In genomic region chr17:17057057-17057551, GRCh38 we compare ENCODE assay signal across 24 cellular contexts. TPM values are rescaled to one million over a fixed set of nuclear protein-coding genes. Genes with fewer than 3 reads are reported as not detected.
DNase-seq lines count a peak whose midpoint lies in the region; ATAC-seq, FAIRE-seq and TF ChIP-seq lines count a peak whose summit lies in the region.
"Had no signal": no experiment of that assay in that cellular context is flagged by ENCODE, and none has a peak within 500 bp of the region (broad histone marks: within the 10 kb centered on the region; RNA-seq: fewer than 3 reads in every experiment).

No MANE protein-coding gene starts in this region.

- no peak for TF ChIP-seq EP300 in H1 (IDR thresholded peaks at IDR 0.05; ENCODE audit: borderline replicate concordance in 1 of 2, low read depth in 2 of 2, low read length in 2 of 2)

- CTCF ChIA-PET in H1 (lab: Charles Lee; ENCODE audit: partially characterized antibody), result interaction anchor here (1.0 kb wide), 1 partner anchor 58 kb away, joined by 3 read pairs; no protein-coding TSS in a partner anchor

- no peaks in the 10 kb centered on the region for H3K23me2 ChIP-seq in H1 (ENCODE audit: low read depth, low read length)

- H2BK120ac ChIP-seq in H1 (replicated peaks; ENCODE audit: low read depth, low read length) (no peak overlapping the region), trophoblast cell (ENCODE audit: insufficient read depth, low read length, poor library complexity) (no peak overlapping the region)

- H3K56ac ChIP-seq in H1 (replicated peaks; ENCODE audit: insufficient read length, low read depth, low read length), result no peak overlapping the region

- no peak for ATAC-seq in heart left ventricle
- ATAC-seq in left cardiac atrium, result no peak
- ATAC-seq in HG02970 (IDR thresholded peaks at IDR 0.05; ENCODE audit: low FRiP score, unreplicated experiment), result no peak
- ATAC-seq: GM23338, K562, Panc1 had no signal

- H3K4me3 ChIP-seq in heart left ventricle (no peak overlapping the region), H1 (ENCODE audit: extremely low read depth in 1 of 4, insufficient read depth in 2 of 4, low read depth in 3 of 4, low read length in 4 of 4) (no peak overlapping the region), trophoblast cell (ENCODE audit: low read depth, low read length) (no peak overlapping the region), uterus (no peak overlapping the region)
- H3K4me3 ChIP-seq: esophagus squamous epithelium, GM23338, K562, neural progenitor cell, prostate gland, spleen had no signal

- TF ChIP-seq RAD21 in H1 (IDR thresholded peaks at IDR 0.05 in 1 of 2, conservative IDR thresholded peaks at IDR 0.05 in 1 of 2; ENCODE audit: low read depth in 2 of 2, low read length in 2 of 2), result no peak

- TF ChIP-seq POLR2A in heart left ventricle (IDR thresholded peaks at IDR 0.05) (no peak), H1 (IDR thresholded peaks at IDR 0.05; ENCODE audit: control extremely low read depth in 1 of 2, low read depth in 2 of 2, low read length in 2 of 2) (no peak), uterus (IDR thresholded peaks at IDR 0.05) (no peak)

- no peak overlapping the region for H4K5ac ChIP-seq in H1 (ENCODE audit: insufficient read length, low read depth, low read length)

- H2BK12ac ChIP-seq in H1 (ENCODE audit: low read depth, low read length) (no peak overlapping the region), trophoblast cell (ENCODE audit: low read length) (no peak overlapping the region)

- H3K27ac ChIP-seq in heart left ventricle (peak overlapping the region in 6 of 12 donors; percentile 13 to 87 (median 78)), H1 (ENCODE audit: low read depth, low read length) (no peak overlapping the region), trophoblast cell (ENCODE audit: low read depth, low read length) (no peak overlapping the region), uterus (peak overlapping the region; percentile 13 to 81)
- H3K27ac ChIP-seq: neural progenitor cell, prostate gland had no signal

- H2BK20ac ChIP-seq in H1 (ENCODE audit: low read length), result no peak overlapping the region

- H3K14ac ChIP-seq in H1 (ENCODE audit: insufficient read length), result no peak overlapping the region
- H3K14ac ChIP-seq in trophoblast cell (ENCODE audit: low read length), result no peak overlapping the region

- H3K36me3 ChIP-seq in heart left ventricle, result peaks cover 0 to 29% (median 0%) of the 10 kb centered on the region in 9 donors
- no peaks in the 10 kb centered on the region; a peak in 2 of 8 replicates for H3K36me3 ChIP-seq in H1 (ENCODE audit: control insufficient read depth in 2 of 4, insufficient read depth in 4 of 4, low read length in 3 of 4)
- H3K36me3 ChIP-seq in trophoblast cell (ENCODE audit: control insufficient read depth in 1 of 2, insufficient read depth in 2 of 2, low read length in 2 of 2), result peaks cover 32% of the 10 kb centered on the region in 2 experiments
- no peaks in the 10 kb centered on the region for H3K36me3 ChIP-seq in uterus
- H3K36me3 ChIP-seq: neural progenitor cell, prostate gland had no signal

- peaks cover 31% of the 10 kb centered on the region for H3K79me1 ChIP-seq in H1 (ENCODE audit: low read depth, low read length)
- H3K79me1 ChIP-seq in trophoblast cell (ENCODE audit: low read length), result no peaks in the 10 kb centered on the region

- H3K9ac ChIP-seq in H1 (replicated peaks in 1 of 4; ENCODE audit: extremely low read depth in 1 of 4, low read depth in 3 of 4, low read length in 3 of 4) (no peak overlapping the region), trophoblast cell (ENCODE audit: low read length) (no peak overlapping the region)
- H3K9ac ChIP-seq: neural progenitor cell, SK-N-SH had no signal

- no peak for TF ChIP-seq CTCF in heart left ventricle (IDR thresholded peaks at IDR 0.05)
- no peak for TF ChIP-seq CTCF in H1 (IDR thresholded peaks at IDR 0.05; ENCODE audit: control extremely low read depth in 1 of 3, insufficient read depth in 1 of 3, low read depth in 1 of 3, low read length in 3 of 3)
- no peak for TF ChIP-seq CTCF in uterus (IDR thresholded peaks at IDR 0.05)

- DNase-seq in heart left ventricle (peak in 4 of 5 donors; percentile 18 to 48 (median 26)), left cardiac atrium (no peak), H1 (ENCODE audit: low read depth in 1 of 2, low spot score in 2 of 2) (no peak), trophoblast cell (no peak), uterus (peak; percentile 14), NCI-H226 (no peak), G401 (ENCODE audit: low spot score) (no peak)
- DNase-seq: activated CD4-positive, alpha-beta memory T cell treated with anti-CD3 and anti-CD28 coated beads for 36 hours; activated naive CD4-positive, alpha-beta T cell treated with anti-CD3 and anti-CD28 coated beads, Interleukin-2, amount 50 U/mL, for 16 hours; activated T-cell treated with anti-CD3 and anti-CD28 coated beads, Interleukin-2, amount 50 U/mL, for 1 hour; effector CD8-positive, alpha-beta T cell; esophagus squamous epithelium; NCI-H1694; NCI-H345; NK-92 treated with Interleukin-12 subunit alpha and Interleukin-12 subunit beta, amount 100 ng/mL, for 24 hours; SK-N-SH; spleen had no signal

- H4K12ac ChIP-seq in trophoblast cell (ENCODE audit: low read depth, low read length), result no peak overlapping the region

- H4K91ac ChIP-seq in H1 (replicated peaks; ENCODE audit: insufficient read length, low read length), result no peak overlapping the region
- no peak overlapping the region for H4K91ac ChIP-seq in trophoblast cell (ENCODE audit: low read depth, low read length)

- H2AFZ ChIP-seq in H1 (ENCODE audit: low read length) (no peak overlapping the region), trophoblast cell (ENCODE audit: insufficient read depth, low read length, poor library complexity) (no peak overlapping the region)
- H2AFZ ChIP-seq: GM23338, neural progenitor cell had no signal

- H3K4me1 ChIP-seq in heart left ventricle (peaks cover 16 to 100% (median 91%) of the 10 kb centered on the region in 12 donors), H1 (replicated peaks in 1 of 4; ENCODE audit: control insufficient read depth in 3 of 4, insufficient read depth in 4 of 4, low read length in 3 of 4) (peaks cover 0 to 7% (median 0%) of the 10 kb centered on the region in 4 experiments; a peak in 4 of 7 replicates), trophoblast cell (ENCODE audit: control insufficient read depth in 1 of 2, insufficient read depth in 2 of 2, low read length in 2 of 2) (peaks cover 8 to 11% of the 10 kb centered on the region in 2 experiments), uterus (peaks cover 0 to 35% of the 10 kb centered on the region in 2 donors)

- POLR2A ChIA-PET in H1 (lab: Charles Lee; ENCODE audit: partially characterized antibody), result no interaction called here

- in situ Hi-C loops in G401 (cut with HindIII; ENCODE audit: low sequenced_read_pairs), result no loop called here

- H3K18ac ChIP-seq in H1 (ENCODE audit: extremely low read depth, low read length) (peak overlapping the region; percentile 40; the same call in 1 of the 2 replicates), trophoblast cell (ENCODE audit: low read length) (no peak overlapping the region)

- H3K9me3 ChIP-seq in heart left ventricle, result no peaks in the 10 kb centered on the region
- no peaks in the 10 kb centered on the region for H3K9me3 ChIP-seq in H1 (ENCODE audit: insufficient read depth in 2 of 2, low read depth in 1 of 2, low read length in 1 of 2)
- peaks cover 1% of the 10 kb centered on the region for H3K9me3 ChIP-seq in trophoblast cell (ENCODE audit: insufficient read depth, low read depth, low read length)
- no peaks in the 10 kb centered on the region for H3K9me3 ChIP-seq in uterus
- H3K9me3 ChIP-seq: esophagus squamous epithelium, prostate gland, SK-N-SH, spleen had no signal

- H3K4ac ChIP-seq in H1 (replicated peaks; ENCODE audit: insufficient read length, low read depth, low read length) (no peak overlapping the region), trophoblast cell (ENCODE audit: low read depth, low read length) (peak overlapping the region; percentile 56)

- no peak for FAIRE-seq in H1 (lab: Jason Lieb, UNC)
- FAIRE-seq: astrocyte, K562 had no signal

- H3K23ac ChIP-seq in H1 (ENCODE audit: insufficient read length), result no peak overlapping the region
- H3K23ac ChIP-seq in trophoblast cell (ENCODE audit: low read length), result no peak overlapping the region

- H3K27me3 ChIP-seq in heart left ventricle, result no peaks in the 10 kb centered on the region
- no peaks in the 10 kb centered on the region for H3K27me3 ChIP-seq in H1 (replicated peaks in 1 of 4; ENCODE audit: control insufficient read depth in 3 of 4, extremely low read depth in 1 of 4, insufficient read depth in 3 of 4, low read length in 3 of 4)
- H3K27me3 ChIP-seq in trophoblast cell (ENCODE audit: insufficient read depth, low read length), result no peaks in the 10 kb centered on the region
- no peaks in the 10 kb centered on the region for H3K27me3 ChIP-seq in uterus
- H3K27me3 ChIP-seq: esophagus squamous epithelium, neural progenitor cell, spleen had no signal

- H2BK15ac ChIP-seq in H1 (ENCODE audit: low read length), result no peak overlapping the region

- 75 to 85% (median 81%) methylated on average over 9 of the region's 9 CpGs for whole genome bisulfite sequencing in heart left ventricle, 4 donors
- 100% methylated on average over 8 of the region's 9 CpGs; no CpG with 5 or more reads in 1 of the 2 experiments for WGBS in H1 (ENCODE audit: extremely low coverage in 1 of 2, insufficient coverage in 1 of 2, insufficient read length in 1 of 2, insufficient replicate concordance in 2 of 2, low coverage in 1 of 2, low lambda C conversion rate in 2 of 2, missing lambda C conversion rate in 1 of 2), 2 experiments
- no CpG with 5 or more reads among the region's 9 CpGs for WGBS in trophoblast cell (ENCODE audit: extremely low coverage, insufficient coverage, insufficient read length)

- no peak overlapping the region for H3K4me2 ChIP-seq in H1 (ENCODE audit: insufficient read depth in 1 of 2, low read depth in 2 of 2, low read length in 2 of 2)
- H3K4me2 ChIP-seq in trophoblast cell (ENCODE audit: low read length), result no peak overlapping the region
- H3K4me2 ChIP-seq: GM23338, neural progenitor cell, SK-N-SH had no signal

- H4K8ac ChIP-seq in H1 (ENCODE audit: extremely low read depth, insufficient read depth, low read length) (no peak overlapping the region), trophoblast cell (ENCODE audit: low read depth, low read length) (no peak overlapping the region)

- H3K79me2 ChIP-seq in H1 (ENCODE audit: control insufficient read depth in 1 of 2, insufficient read depth in 2 of 2, low read length in 2 of 2) (peaks cover 4 to 72% of the 10 kb centered on the region in 2 experiments; a peak in 3 of 4 replicates), trophoblast cell (ENCODE audit: control insufficient read depth, insufficient read depth, low read length, poor library complexity) (peaks cover 19% of the 10 kb centered on the region)

- H2AK5ac ChIP-seq in H1 (ENCODE audit: low read depth, low read length) (no peak overlapping the region), trophoblast cell (ENCODE audit: low read length) (no peak overlapping the region)

- H2BK5ac ChIP-seq in H1 (ENCODE audit: low read depth, low read length), result no peak overlapping the region
- H2BK5ac ChIP-seq in trophoblast cell (ENCODE audit: low read depth, low read length, poor library complexity), result no peak overlapping the region

- intact Hi-C loops in heart left ventricle (cut with DNase I), result loop anchor here in 1 of 10 donors (10.0 kb wide), 1 partner anchor 58 kb away; no protein-coding TSS in a partner anchor
- intact Hi-C loops in left cardiac atrium (cut with DNase I), result no loop called here
- intact Hi-C loops in uterus (cut with DNase I; ENCODE audit: low total_unique reads), result no loop called here

- H4K20me1 ChIP-seq in H1 (replicated peaks in 1 of 2; ENCODE audit: control insufficient read depth in 1 of 2, insufficient read depth in 2 of 2, low read length in 2 of 2), result peaks cover 6 to 20% of the 10 kb centered on the region in 2 experiments

RNA-seq across cellular contexts. Expression of gene MPRIP, which starts 14.8 kb away (rescaled TPM):
- total RNA-seq in heart left ventricle (100 to 1,000 TPM; 131 to 686 (median 343) TPM), left cardiac atrium (100 to 1,000 TPM; 247 to 329 TPM), uterus (100 to 1,000 TPM in 2 of 4 donors, 10 to 100 TPM in 2; 61.5 to 407 (median 103) TPM)
- polyA plus RNA-seq in heart left ventricle (100 to 1,000 TPM; 237 to 476 TPM), H1 (2011; rRNA removed) (48.6 and 62.8 TPM in 2 replicates)
- 145 and 146 TPM in 2 replicates for total RNA-seq in H1 (2021; fragmentation: NEBNext Ultra II Directional; extraction: Animal tissue kit (Norgen Biotek cat#: 25700))
- polyA plus RNA-seq in H1 (2011; cell fraction: cytosol; rRNA removed), result 54.0 TPM
- 111 TPM for polyA plus RNA-seq in H1 (2011; cell fraction: nucleus; rRNA removed)
- 77.7 to 92.1 TPM (median 86.1 TPM) in 4 replicates for polyA plus RNA-seq in H1 (2012, experiment 1 of 2)
- 68.9 TPM for polyA plus RNA-seq in H1 (2012, experiment 2 of 2)
- polyA plus RNA-seq in H1 (2013, experiment 1 of 2), result 55.7 TPM
- 57.6 TPM for polyA plus RNA-seq in H1 (2013, experiment 2 of 2)
- polyA minus RNA-seq in H1 (2011; rRNA and poly(A)+ RNA removed), result 82.0 and 97.2 TPM in 2 replicates
- 58.9 TPM for polyA minus RNA-seq in H1 (2011; cell fraction: cytosol; rRNA and poly(A)+ RNA removed)
- polyA minus RNA-seq in H1 (2011; cell fraction: nucleus; rRNA and poly(A)+ RNA removed), result 60.1 TPM
- 200 and 203 TPM in 2 replicates for polyA plus RNA-seq in trophoblast cell (2013)
- total RNA-seq in G401 (2014; rRNA removed; shearing (Covaris generic)), result 59.5 and 97.1 TPM in 2 replicates

Comparison
In these comparisons a context has a peak if more than half of its experiments do, and no peak if none do; other contexts are left out.
1. DNase-seq: peak in heart left ventricle (4 of 5) and uterus (2 of 2); none in left cardiac atrium (single experiment), H1 (0 of 2), trophoblast cell (0 of 2), NCI-H226 (single experiment) and G401 (single experiment).
2. H3K27ac ChIP-seq: peak in uterus (2 of 2); none in H1 (single experiment) and trophoblast cell (single experiment).